17 cellular contexts compared by ENCODE assay signal in the genomic region with DNA sequence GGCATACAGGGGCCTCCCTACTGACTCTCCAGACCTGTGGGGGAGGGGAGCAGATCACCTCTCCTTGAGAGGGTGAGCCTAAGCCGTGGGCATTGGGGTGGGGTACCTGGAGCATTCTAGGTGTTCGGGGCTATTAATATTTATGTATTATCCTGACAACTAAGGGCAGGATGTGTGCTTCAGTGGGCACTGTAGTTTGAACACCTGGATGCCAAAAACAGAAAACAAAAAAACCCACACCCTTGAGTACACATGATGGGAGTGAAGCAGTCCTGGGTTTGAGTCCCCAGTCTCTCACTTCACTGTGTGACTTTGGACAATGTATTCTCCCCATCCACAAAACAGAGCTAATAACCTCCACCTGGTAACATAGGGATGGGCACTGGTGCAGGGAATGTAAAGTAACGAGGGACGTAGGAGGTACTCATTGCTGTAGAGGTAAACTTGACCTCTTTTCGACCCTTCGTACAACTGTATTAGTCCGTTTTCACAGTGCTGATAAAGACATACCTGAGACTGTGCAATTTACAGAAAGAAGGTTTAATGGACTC.
A peak's percentile ranks its signal among the peaks of the same experiment; 100 is the strongest.
DNase-seq lines count a peak whose midpoint lies in the region; ATAC-seq, FAIRE-seq and TF ChIP-seq lines count a peak whose summit lies in the region.
"Had no signal": no experiment of that assay in that cellular context is flagged by ENCODE, and none has a peak within 500 bp of the region (broad histone marks: within the 10 kb centered on the region; RNA-seq: fewer than 3 reads in every experiment).

No MANE protein-coding gene starts in this region.

- H2AFZ ChIP-seq in SU-DHL-6 (ENCODE audit: low read depth, low read length, severe bottlenecking) = no peak overlapping the region

- H3K27me3 ChIP-seq in SU-DHL-6 (ENCODE audit: low read length) (no peaks in the 10 kb centered on the region), small intestine (ENCODE audit: control insufficient read depth in 2 of 2, insufficient read depth in 2 of 2, low read length in 2 of 2) (no peaks in the 10 kb centered on the region)

- H3K9ac ChIP-seq in SU-DHL-6 (ENCODE audit: low read length) = peak overlapping the region; percentile 21; the same call in 1 of the 2 replicates

- no peak for TF ChIP-seq CTCF in GM12865 (IDR thresholded peaks at IDR 0.05; ENCODE audit: insufficient read depth, low read depth, low read length, missing control alignments)
- no peak for TF ChIP-seq CTCF in SU-DHL-6 (IDR thresholded peaks at IDR 0.05; ENCODE audit: insufficient read depth, low read length, poor library complexity, severe bottlenecking)

- H3K4me1 Mint-ChIP-seq in activated CD4-positive, alpha-beta T cell treated with anti-CD3 and anti-CD28 coated beads, Interleukin-2, amount 10 ng/mL, durations not matched to agents 24 days and 14 days = peaks cover 69% of the 10 kb centered on the region
- peaks cover 84% of the 10 kb centered on the region for H3K4me1 Mint-ChIP-seq in stimulated activated memory B cell treated with anti-CD40 and anti-IgM and Interleukin-4, amounts not matched to agents 10 μg/mL and 1 μg/mL and 100 μg/mL, for 72 hours

- H3K4me1 ChIP-seq in small intestine (ENCODE audit: control insufficient read depth in 2 of 2, insufficient read depth in 1 of 2, low read depth in 1 of 2, low read length in 1 of 2) = no peaks in the 10 kb centered on the region

- H3K36me3 ChIP-seq in SU-DHL-6 (ENCODE audit: low read length) = no peaks in the 10 kb centered on the region
- peaks cover 0 to 3% of the 10 kb centered on the region in 2 donors for H3K36me3 ChIP-seq in small intestine (ENCODE audit: control insufficient read depth in 2 of 2, insufficient read depth in 2 of 2, low read length in 2 of 2)

- intact Hi-C loops in activated CD4-positive, alpha-beta T cell treated with anti-CD3 and anti-CD28 coated beads, Interleukin-2, amount 10 ng/mL, durations not matched to agents 24 days and 14 days (cut with micrococcal nuclease) = no loop called here

- peak overlapping the region; percentile 56 for H3K4me3 Mint-ChIP-seq in activated CD4-positive, alpha-beta T cell treated with anti-CD3 and anti-CD28 coated beads, Interleukin-2, amount 10 ng/mL, durations not matched to agents 24 days and 14 days
- no peak overlapping the region for H3K4me3 Mint-ChIP-seq in stimulated activated memory B cell treated with anti-CD40 and anti-IgM and Interleukin-4, amounts not matched to agents 10 μg/mL and 1 μg/mL and 100 μg/mL, for 72 hours
- H3K4me3 Mint-ChIP-seq: CD8-positive, alpha-beta T cell; T-cell had no signal

- H3K27ac ChIP-seq in SU-DHL-6 (ENCODE audit: low read depth, low read length) (peak overlapping the region; percentile 80), small intestine (ENCODE audit: low read depth in 1 of 2, low read length in 1 of 2) (no peak overlapping the region)
- H3K27ac ChIP-seq: HL-60 had no signal

- no peaks in the 10 kb centered on the region for H3F3A ChIP-seq in SU-DHL-6 (ENCODE audit: insufficient read depth)

- no peaks in the 10 kb centered on the region for H4K20me1 ChIP-seq in SU-DHL-6 (ENCODE audit: low read depth, low read length)

- H3K79me2 ChIP-seq in SU-DHL-6 (ENCODE audit: insufficient read depth, low read length) = no peaks in the 10 kb centered on the region

- no peak for FAIRE-seq in small intestine (lab: Jason Lieb, UNC)
- FAIRE-seq: GM18507 had no signal

- no peaks in the 10 kb centered on the region for H3K9me3 Mint-ChIP-seq in activated CD4-positive, alpha-beta T cell treated with anti-CD3 and anti-CD28 coated beads, Interleukin-2, amount 10 ng/mL, durations not matched to agents 24 days and 14 days
- H3K9me3 Mint-ChIP-seq in stimulated activated memory B cell treated with anti-CD40 and anti-IgM and Interleukin-4, amounts not matched to agents 10 μg/mL and 1 μg/mL and 100 μg/mL, for 72 hours = no peaks in the 10 kb centered on the region
- H3K9me3 Mint-ChIP-seq: CD8-positive, alpha-beta T cell; T-cell had no signal

- no peaks in the 10 kb centered on the region for H3K9me2 ChIP-seq in SU-DHL-6 (replicated peaks; ENCODE audit: insufficient read depth, low read length)

- peaks cover 23% of the 10 kb centered on the region for H3K36me3 Mint-ChIP-seq in activated CD4-positive, alpha-beta T cell treated with anti-CD3 and anti-CD28 coated beads, Interleukin-2, amount 10 ng/mL, durations not matched to agents 24 days and 14 days (ENCODE audit: low read depth)
- peaks cover 7% of the 10 kb centered on the region for H3K36me3 Mint-ChIP-seq in stimulated activated memory B cell treated with anti-CD40 and anti-IgM and Interleukin-4, amounts not matched to agents 10 μg/mL and 1 μg/mL and 100 μg/mL, for 72 hours

- WGBS in small intestine, 3 donors = 81 to 91% (median 89%) methylated on average over 7 of the region's 7 CpGs

- no peak for ATAC-seq in stimulated activated memory B cell treated with anti-CD40 and anti-IgM and Interleukin-4, amounts not matched to agents 10 μg/mL and 1 μg/mL and 100 μg/mL, for 72 hours
- ATAC-seq: CD8-positive, alpha-beta T cell; T-cell had no signal

- H3K27ac Mint-ChIP-seq in activated CD4-positive, alpha-beta T cell treated with anti-CD3 and anti-CD28 coated beads, Interleukin-2, amount 10 ng/mL, durations not matched to agents 24 days and 14 days = peak overlapping the region; percentile 86
- peak overlapping the region; percentile 87 for H3K27ac Mint-ChIP-seq in stimulated activated memory B cell treated with anti-CD40 and anti-IgM and Interleukin-4, amounts not matched to agents 10 μg/mL and 1 μg/mL and 100 μg/mL, for 72 hours
- H3K27ac Mint-ChIP-seq: CD8-positive, alpha-beta T cell; T-cell had no signal

- peak overlapping the region; percentile 57 for H3K4me3 ChIP-seq in GM12865 (ENCODE audit: low read depth, low read length)
- no peak overlapping the region for H3K4me3 ChIP-seq in SU-DHL-6 (ENCODE audit: insufficient read depth, low read length, poor library complexity, severe bottlenecking)
- H3K4me3 ChIP-seq in small intestine (ENCODE audit: low read depth in 1 of 2, low read length in 2 of 2) = no peak overlapping the region

- no peaks in the 10 kb centered on the region for H3K27me3 Mint-ChIP-seq in activated CD4-positive, alpha-beta T cell treated with anti-CD3 and anti-CD28 coated beads, Interleukin-2, amount 10 ng/mL, durations not matched to agents 24 days and 14 days
- no peaks in the 10 kb centered on the region for H3K27me3 Mint-ChIP-seq in stimulated activated memory B cell treated with anti-CD40 and anti-IgM and Interleukin-4, amounts not matched to agents 10 μg/mL and 1 μg/mL and 100 μg/mL, for 72 hours
- H3K27me3 Mint-ChIP-seq: T-cell had no signal

- H3K9me3 ChIP-seq in SU-DHL-6 (ENCODE audit: insufficient read depth, low read length) (no peaks in the 10 kb centered on the region), small intestine (ENCODE audit: control insufficient read depth, low read depth) (no peaks in the 10 kb centered on the region)

- DNase-seq in activated CD4-positive, alpha-beta T cell treated with anti-CD3 and anti-CD28 coated beads, Interleukin-2, amount 10 ng/mL, durations not matched to agents 24 days and 14 days = no peak
- DNase-seq in activated CD4-positive, alpha-beta T cell treated with anti-CD3 and anti-CD28 coated beads, Interleukin-2, amount 50 U/mL, for 4 hours = no peak
- peak; percentile 72 for DNase-seq in GM12865 (ENCODE audit: low read depth)
- no peak for DNase-seq in HPDE6-E6E7 (ENCODE audit: extremely low spot score)
- no peak for DNase-seq in small intestine
- no peak for DNase-seq in cerebellar cortex (ENCODE audit: low spot score)
- DNase-seq: CD8-positive, alpha-beta T cell; EL; KBM-7; NCI-H1105; NCI-H2081 treated with DMSO at 0.1 percent for 48 hours; NCI-H524; T-cell had no signal

- peak overlapping the region; percentile 40 for H3K4me2 ChIP-seq in SU-DHL-6 (ENCODE audit: low read depth, low read length, poor library complexity, severe bottlenecking)
